Comparison of ENCODE assay signal across 8 cellular contexts in genomic region chr4:3620379-3620778, GRCh38.
A peak's percentile ranks its signal among the peaks of the same experiment; 100 is the strongest.
DNase-seq lines count a peak whose midpoint lies in the region; ATAC-seq lines count a peak whose summit lies in the region.
"Not testable (repeated sequence)": the region's sequence is repeated elsewhere in the genome, so short reads cannot be mapped to it uniquely, and the experiment has no call there.

No MANE protein-coding gene starts in this region.

- H3K27ac ChIP-seq in ACC112 (ENCODE audit: low read depth, low read length); Karpas-422 (ENCODE audit: low read length): not testable (repeated sequence)

- peaks cover 20% of the 10 kb centered on the region for H3K27me3 ChIP-seq in ACC112 (ENCODE audit: insufficient read depth, low read length)
- not testable (repeated sequence) for H3K27me3 ChIP-seq in Karpas-422 (ENCODE audit: low read length)

- not testable (repeated sequence) for H3K9me3 Mint-ChIP-seq in effector memory CD8-positive, alpha-beta T cell; stimulated activated memory B cell treated with anti-CD40 and anti-IgM and Interleukin-4, amounts not matched to agents 10 μg/mL and 1 μg/mL and 100 μg/mL, for 72 hours

- H3K4me3 ChIP-seq in ACC112 (ENCODE audit: low read depth, low read length) = peak overlapping the region; percentile 54
- not testable (repeated sequence) for H3K4me3 ChIP-seq in Karpas-422 (ENCODE audit: low read length)

- not testable (repeated sequence) for H3K4me2 ChIP-seq in Karpas-422 (ENCODE audit: low read depth, low read length, poor library complexity, severe bottlenecking)

- not testable (repeated sequence) for H3K36me3 ChIP-seq in ACC112 (ENCODE audit: insufficient read depth, low read length); Karpas-422 (ENCODE audit: insufficient read depth, low read length)

- H3K27ac Mint-ChIP-seq in T-helper 17 cell; stimulated activated memory B cell treated with anti-CD40 and anti-IgM and Interleukin-4, amounts not matched to agents 10 μg/mL and 1 μg/mL and 100 μg/mL, for 72 hours: not testable (repeated sequence)
- peak overlapping the region; percentile 35 to 42 for H3K27ac Mint-ChIP-seq in effector memory CD8-positive, alpha-beta T cell

- not testable (repeated sequence) for H3K9ac ChIP-seq in Karpas-422 (ENCODE audit: low read length)

- ATAC-seq in T-helper 17 cell; effector memory CD8-positive, alpha-beta T cell (replicated peaks); stimulated activated memory B cell treated with anti-CD40 and anti-IgM and Interleukin-4, amounts not matched to agents 10 μg/mL and 1 μg/mL and 100 μg/mL, for 72 hours: not testable (repeated sequence)

- not testable (repeated sequence) for H3K9me2 ChIP-seq in Karpas-422 (replicated peaks; ENCODE audit: insufficient read depth, low read length)

- not testable (repeated sequence) for H3K36me3 Mint-ChIP-seq in T-helper 17 cell (ENCODE audit: low read depth); effector memory CD8-positive, alpha-beta T cell (ENCODE audit: insufficient read depth); stimulated activated memory B cell treated with anti-CD40 and anti-IgM and Interleukin-4, amounts not matched to agents 10 μg/mL and 1 μg/mL and 100 μg/mL, for 72 hours

- peak; percentile 9 for DNase-seq in ELR (ENCODE audit: low read depth)
- peak; percentile 62 for DNase-seq in Karpas-422
- DNase-seq in NCI-H460 (ENCODE audit: extremely low read depth, low read depth) = peak; percentile 12
- DNase-seq in T-helper 17 cell; effector memory CD8-positive, alpha-beta T cell: not testable (repeated sequence)
- peak; percentile 27 for DNase-seq in iris pigment epithelial cell (ENCODE audit: low read depth)

- peaks cover 53% of the 10 kb centered on the region for H3K27me3 Mint-ChIP-seq in T-helper 17 cell
- peaks cover 55 to 65% of the 10 kb centered on the region in 2 donors for H3K27me3 Mint-ChIP-seq in effector memory CD8-positive, alpha-beta T cell
- peaks cover 73% of the 10 kb centered on the region for H3K27me3 Mint-ChIP-seq in stimulated activated memory B cell treated with anti-CD40 and anti-IgM and Interleukin-4, amounts not matched to agents 10 μg/mL and 1 μg/mL and 100 μg/mL, for 72 hours

- H2AFZ ChIP-seq in ACC112 (ENCODE audit: low read length, unreplicated experiment); Karpas-422 (ENCODE audit: low read length): not testable (repeated sequence)

- peak overlapping the region; percentile 67 for H3K4me3 Mint-ChIP-seq in T-helper 17 cell
- H3K4me3 Mint-ChIP-seq in effector memory CD8-positive, alpha-beta T cell = peak overlapping the region; percentile 39 to 67
- peak overlapping the region; percentile 3 for H3K4me3 Mint-ChIP-seq in stimulated activated memory B cell treated with anti-CD40 and anti-IgM and Interleukin-4, amounts not matched to agents 10 μg/mL and 1 μg/mL and 100 μg/mL, for 72 hours

- not testable (repeated sequence) for H3K4me1 ChIP-seq in ACC112 (ENCODE audit: control insufficient read depth, insufficient read depth, low read length, unreplicated experiment); Karpas-422 (ENCODE audit: low read length)

- H3K9me3 ChIP-seq in Karpas-422 (ENCODE audit: low read length); T-helper 17 cell (ENCODE audit: control insufficient read depth, low read length, poor library complexity, severe bottlenecking): not testable (repeated sequence)

- H3K79me2 ChIP-seq in ACC112 (ENCODE audit: control insufficient read depth, insufficient read depth, low read length, unreplicated experiment); Karpas-422 (ENCODE audit: low read length): not testable (repeated sequence)

- not testable (repeated sequence) for H4K20me1 ChIP-seq in Karpas-422 (ENCODE audit: insufficient read depth, low read depth, low read length)

- H3K4me1 Mint-ChIP-seq in T-helper 17 cell; effector memory CD8-positive, alpha-beta T cell (ENCODE audit: low read depth in 2 of 2); stimulated activated memory B cell treated with anti-CD40 and anti-IgM and Interleukin-4, amounts not matched to agents 10 μg/mL and 1 μg/mL and 100 μg/mL, for 72 hours: not testable (repeated sequence)

Comparison
In these comparisons a context has a peak if more than half of its experiments do, and no peak if none do; other contexts are left out.
1. H3K4me3 Mint-ChIP-seq: peak in every context shown above with its lines; median percentile 67 in T-helper 17 cell; 53 in effector memory CD8-positive, alpha-beta T cell; 3 in stimulated activated memory B cell treated with anti-CD40 and anti-IgM and Interleukin-4, amounts not matched to agents 10 μg/mL and 1 μg/mL and 100 μg/mL, for 72 hours.